In genomic region chr16:49019081-49019633, GRCh38 we compare ENCODE assay signal across 15 cellular contexts.
DNase-seq lines count a peak whose midpoint lies in the region; ATAC-seq and TF ChIP-seq lines count a peak whose summit lies in the region.
"Had no signal": no experiment of that assay in that cellular context is flagged by ENCODE, and none has a peak within 500 bp of the region (broad histone marks: within the 10 kb centered on the region; RNA-seq: fewer than 3 reads in every experiment).

No MANE protein-coding gene starts in this region.

- H3K9me3 ChIP-seq in HEK293 (ENCODE audit: control insufficient read depth, insufficient read depth, low read depth, low read length), result no peaks in the 10 kb centered on the region
- H3K9me3 ChIP-seq in CD8-positive, alpha-beta memory T cell (ENCODE audit: low read length), result no peaks in the 10 kb centered on the region
- H3K9me3 ChIP-seq: HAP-1, left lung had no signal

- no peak for ATAC-seq in activated CD8-positive, alpha-beta T cell treated with anti-CD3 and anti-CD28 coated beads for 36 hours
- ATAC-seq: activated CD4-positive, alpha-beta T cell treated with anti-CD3 and anti-CD28 coated beads for 36 hours; left lung had no signal

- no peaks in the 10 kb centered on the region for H3K4me1 Mint-ChIP-seq in activated CD8-positive, alpha-beta T cell treated with anti-CD3 and anti-CD28 coated beads for 36 hours (ENCODE audit: low read depth)
- no peaks in the 10 kb centered on the region for H3K4me1 Mint-ChIP-seq in CD8-positive, alpha-beta memory T cell
- H3K4me1 Mint-ChIP-seq: activated CD4-positive, alpha-beta T cell treated with anti-CD3 and anti-CD28 coated beads for 36 hours; central memory CD8-positive, alpha-beta T cell had no signal

- POLR2A ChIA-PET in HEK293 (lab: Yijun Ruan, JAX), result no interaction called here
- POLR2A ChIA-PET in activated CD8-positive, alpha-beta T cell treated with anti-CD3 and anti-CD28 coated beads for 36 hours (lab: Charles Lee), result no interaction called here
- POLR2A ChIA-PET in CD8-positive, alpha-beta memory T cell (lab: Charles Lee), result no interaction called here

- H3K27me3 Mint-ChIP-seq in activated CD8-positive, alpha-beta T cell treated with anti-CD3 and anti-CD28 coated beads for 36 hours, result peaks cover 9% of the 10 kb centered on the region
- H3K27me3 Mint-ChIP-seq in CD8-positive, alpha-beta memory T cell, result no peaks in the 10 kb centered on the region
- H3K27me3 Mint-ChIP-seq: central memory CD8-positive, alpha-beta T cell had no signal

- no peaks in the 10 kb centered on the region for H3K4me1 ChIP-seq in HEK293 (ENCODE audit: control insufficient read depth, insufficient read depth, low read length)
- no peaks in the 10 kb centered on the region for H3K4me1 ChIP-seq in CD8-positive, alpha-beta memory T cell (ENCODE audit: insufficient read depth, low read length)
- H3K4me1 ChIP-seq: left lung had no signal

- TF ChIP-seq CTCF in HEK293 (tag by site-specific recombination; IDR thresholded peaks at IDR 0.05) (no peak), fibroblast of mammary gland (conservative IDR thresholded peaks at IDR 0.05; ENCODE audit: control insufficient read depth, insufficient read depth, low read depth, low read length) (no peak), retinal pigment epithelial cell (conservative IDR thresholded peaks at IDR 0.05; ENCODE audit: low read depth, low read length) (no peak)
- TF ChIP-seq CTCF in activated CD8-positive, alpha-beta T cell treated with anti-CD3 and anti-CD28 coated beads for 36 hours (IDR thresholded peaks at IDR 0.05), result no peak

- H3K4me3 Mint-ChIP-seq in activated CD8-positive, alpha-beta T cell treated with anti-CD3 and anti-CD28 coated beads for 36 hours, result no peak overlapping the region
- no peak overlapping the region for H3K4me3 Mint-ChIP-seq in CD8-positive, alpha-beta memory T cell
- H3K4me3 Mint-ChIP-seq: activated CD4-positive, alpha-beta T cell treated with anti-CD3 and anti-CD28 coated beads for 36 hours; central memory CD8-positive, alpha-beta T cell had no signal

- H3K27ac ChIP-seq in HEK293 (ENCODE audit: extremely low read depth, low read depth, low read length), result no peak overlapping the region
- no peak overlapping the region for H3K27ac ChIP-seq in CD8-positive, alpha-beta memory T cell (ENCODE audit: low read depth, low read length)
- H3K27ac ChIP-seq: left lung had no signal

- DNase-seq in NCI-H748 (lab: John Stamatoyannopoulos, UW; ENCODE audit: unreplicated experiment) (peak; percentile 77), fibroblast of mammary gland (ENCODE audit: low read depth) (peak; percentile 80), retinal pigment epithelial cell (ENCODE audit: low read depth) (no peak), GM03348 (ENCODE audit: low spot score) (no peak)
- no peak for DNase-seq in activated naive CD4-positive, alpha-beta T cell treated with Interleukin-2 at 50 U/mL for 16 hours
- no peak for DNase-seq in activated CD8-positive, alpha-beta T cell treated with anti-CD3 and anti-CD28 coated beads for 36 hours
- DNase-seq in CD8-positive, alpha-beta memory T cell, result no peak
- DNase-seq: activated CD4-positive, alpha-beta T cell treated with anti-CD3 and anti-CD28 coated beads for 36 hours; activated effector memory CD4-positive, alpha-beta T cell treated with Interleukin-2 at 50 U/mL for 16 hours; KG1; left lung; stimulated activated naive CD4-positive, alpha-beta T cell treated with Interleukin-2 at 50 U/mL for 16 hours had no signal

- H3K27me3 ChIP-seq in CD8-positive, alpha-beta memory T cell (ENCODE audit: insufficient read depth, low read length, poor library complexity, severe bottlenecking), result no peaks in the 10 kb centered on the region

- no peaks in the 10 kb centered on the region for H3K36me3 ChIP-seq in HEK293 (ENCODE audit: control insufficient read depth in 2 of 2, insufficient read depth in 1 of 2, low read length in 2 of 2)
- no peaks in the 10 kb centered on the region for H3K36me3 ChIP-seq in CD8-positive, alpha-beta memory T cell (ENCODE audit: insufficient read depth, low read length)
- H3K36me3 ChIP-seq: HAP-1, left lung had no signal

- intact Hi-C loops in activated CD8-positive, alpha-beta T cell treated with anti-CD3 and anti-CD28 coated beads for 36 hours (cut with micrococcal nuclease), result no loop called here

- CTCF ChIA-PET in HEK293 (lab: Yijun Ruan, JAX), result interaction anchor here (1.0 kb wide), 1 partner anchor 13 kb away, joined by 3 read pairs; no protein-coding TSS in a partner anchor
- CTCF ChIA-PET in activated CD8-positive, alpha-beta T cell treated with anti-CD3 and anti-CD28 coated beads for 36 hours (lab: Charles Lee), result no interaction called here
- CTCF ChIA-PET in CD8-positive, alpha-beta memory T cell (lab: Charles Lee), result no interaction called here

- H3K4me3 ChIP-seq in HEK293 (ENCODE audit: low read depth, low read length), result no peak overlapping the region
- no peak overlapping the region for H3K4me3 ChIP-seq in fibroblast of mammary gland (ENCODE audit: control insufficient read depth, low read depth, low read length)
- peak overlapping the region; percentile 1 for H3K4me3 ChIP-seq in retinal pigment epithelial cell (ENCODE audit: low read length)
- H3K4me3 ChIP-seq in CD8-positive, alpha-beta memory T cell (ENCODE audit: low read length), result no peak overlapping the region
- H3K4me3 ChIP-seq: HAP-1, left lung had no signal

- no peak overlapping the region for H3K27ac Mint-ChIP-seq in activated CD8-positive, alpha-beta T cell treated with anti-CD3 and anti-CD28 coated beads for 36 hours
- H3K27ac Mint-ChIP-seq in CD8-positive, alpha-beta memory T cell, result no peak overlapping the region
- H3K27ac Mint-ChIP-seq: activated CD4-positive, alpha-beta T cell treated with anti-CD3 and anti-CD28 coated beads for 36 hours had no signal

- no peaks in the 10 kb centered on the region for H3K36me3 Mint-ChIP-seq in activated CD8-positive, alpha-beta T cell treated with anti-CD3 and anti-CD28 coated beads for 36 hours (ENCODE audit: low read depth)
- no peaks in the 10 kb centered on the region for H3K36me3 Mint-ChIP-seq in CD8-positive, alpha-beta memory T cell

- no peaks in the 10 kb centered on the region for H3K9me3 Mint-ChIP-seq in activated CD8-positive, alpha-beta T cell treated with anti-CD3 and anti-CD28 coated beads for 36 hours
- H3K9me3 Mint-ChIP-seq in CD8-positive, alpha-beta memory T cell, result peaks cover 0 to 8% (median 4%) of the 10 kb centered on the region in 5 donors

TF ChIP-seq in HEK293, 187 proteins besides CTCF, POLR2A, EP300 and RAD21:
- TF ChIP-seq REPIN1 (tag by site-specific recombination; IDR thresholded peaks at IDR 0.05; ENCODE audit: low read depth) (no peak), IKZF3 (tag by site-specific recombination; IDR thresholded peaks at IDR 0.05) (no peak), GLIS1 (tag by site-specific recombination; IDR thresholded peaks at IDR 0.05) (peak; percentile 80), ZNF830 (tag by site-specific recombination; IDR thresholded peaks at IDR 0.05; ENCODE audit: low read depth) (no peak), ZNF169 (tag by site-specific recombination; IDR thresholded peaks at IDR 0.05) (no peak), ZNF747 (tag by site-specific recombination; IDR thresholded peaks at IDR 0.05) (no peak), ZNF324 (tag by site-specific recombination; IDR thresholded peaks at IDR 0.05) (no peak), ZIC2 (tag by site-specific recombination; IDR thresholded peaks at IDR 0.05) (0 out of 2 replicates have a peak, but pooled peaks have one; percentile 11), ZBTB48 (tag by site-specific recombination; IDR thresholded peaks at IDR 0.05) (0 out of 2 replicates have a peak, but pooled peaks have one; percentile 27), ZBTB17 (tag by site-specific recombination; IDR thresholded peaks at IDR 0.05) (0 out of 2 replicates have a peak, but pooled peaks have one; percentile 20), YY1 (tag by site-specific recombination; IDR thresholded peaks at IDR 0.05) (no peak), SALL2 (tag by site-specific recombination; IDR thresholded peaks at IDR 0.05; ENCODE audit: borderline replicate concordance) (no peak)
- TF ChIP-seq, protein P1, sequence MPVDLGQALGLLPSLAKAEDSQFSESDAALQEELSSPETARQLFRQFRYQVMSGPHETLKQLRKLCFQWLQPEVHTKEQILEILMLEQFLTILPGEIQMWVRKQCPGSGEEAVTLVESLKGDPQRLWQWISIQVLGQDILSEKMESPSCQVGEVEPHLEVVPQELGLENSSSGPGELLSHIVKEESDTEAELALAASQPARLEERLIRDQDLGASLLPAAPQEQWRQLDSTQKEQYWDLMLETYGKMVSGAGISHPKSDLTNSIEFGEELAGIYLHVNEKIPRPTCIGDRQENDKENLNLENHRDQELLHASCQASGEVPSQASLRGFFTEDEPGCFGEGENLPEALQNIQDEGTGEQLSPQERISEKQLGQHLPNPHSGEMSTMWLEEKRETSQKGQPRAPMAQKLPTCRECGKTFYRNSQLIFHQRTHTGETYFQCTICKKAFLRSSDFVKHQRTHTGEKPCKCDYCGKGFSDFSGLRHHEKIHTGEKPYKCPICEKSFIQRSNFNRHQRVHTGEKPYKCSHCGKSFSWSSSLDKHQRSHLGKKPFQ (tag by site-specific recombination; IDR thresholded peaks at IDR 0.05), result no peak
- TF ChIP-seq, protein P2, sequence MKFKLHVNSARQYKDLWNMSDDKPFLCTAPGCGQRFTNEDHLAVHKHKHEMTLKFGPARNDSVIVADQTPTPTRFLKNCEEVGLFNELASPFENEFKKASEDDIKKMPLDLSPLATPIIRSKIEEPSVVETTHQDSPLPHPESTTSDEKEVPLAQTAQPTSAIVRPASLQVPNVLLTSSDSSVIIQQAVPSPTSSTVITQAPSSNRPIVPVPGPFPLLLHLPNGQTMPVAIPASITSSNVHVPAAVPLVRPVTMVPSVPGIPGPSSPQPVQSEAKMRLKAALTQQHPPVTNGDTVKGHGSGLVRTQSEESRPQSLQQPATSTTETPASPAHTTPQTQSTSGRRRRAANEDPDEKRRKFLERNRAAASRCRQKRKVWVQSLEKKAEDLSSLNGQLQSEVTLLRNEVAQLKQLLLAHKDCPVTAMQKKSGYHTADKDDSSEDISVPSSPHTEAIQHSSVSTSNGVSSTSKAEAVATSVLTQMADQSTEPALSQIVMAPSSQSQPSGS (tag by site-specific recombination; IDR thresholded peaks at IDR 0.05; ENCODE audit: low read depth), result peak; percentile 83

Comparison
In these comparisons a context has a peak if more than half of its experiments do, and no peak if none do; other contexts are left out.
1. DNase-seq: peak in NCI-H748 (single experiment) and fibroblast of mammary gland (single experiment); none in retinal pigment epithelial cell (single experiment), activated naive CD4-positive, alpha-beta T cell treated with Interleukin-2 at 50 U/mL for 16 hours (single experiment), GM03348 (single experiment), activated CD8-positive, alpha-beta T cell treated with anti-CD3 and anti-CD28 coated beads for 36 hours (single experiment) and CD8-positive, alpha-beta memory T cell (0 of 5).